ENCODE assay signal across 26 cellular contexts in the genomic region with DNA sequence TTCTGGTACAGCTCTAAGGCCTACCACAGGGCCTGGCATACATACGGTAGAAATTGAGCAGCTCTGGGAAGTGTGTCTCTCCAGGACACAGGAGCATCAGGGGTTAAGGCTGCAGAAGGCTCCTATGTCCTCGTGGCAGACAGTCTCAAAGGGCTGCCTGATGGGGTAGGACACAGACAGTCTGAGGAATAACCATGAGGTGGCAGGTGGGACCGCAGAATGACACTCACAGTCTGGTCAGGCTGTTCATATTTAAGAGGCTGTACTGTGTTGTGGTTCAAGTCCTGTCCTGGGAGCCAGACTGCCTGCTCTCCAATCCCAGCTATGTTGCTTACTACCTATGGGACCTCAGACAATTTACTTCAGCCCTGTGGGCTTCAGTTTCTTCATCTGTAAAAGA.
"Had no signal": no experiment of that assay in that cellular context is flagged by ENCODE, and none has a peak within 500 bp of the region (broad histone marks: within the 10 kb centered on the region; RNA-seq: fewer than 3 reads in every experiment).

No MANE protein-coding gene starts in this region.

- H3K9me3 ChIP-seq: ovary, right lobe of liver, testis, transverse colon had no signal

- H3K4me1 ChIP-seq: foreskin keratinocyte, heart right ventricle, lower lobe of right lung, right lobe of liver, testis, transverse colon had no signal

- H3K27me3 ChIP-seq: brain microvascular endothelial cell, foreskin keratinocyte, ovary, right lobe of liver, testis, transverse colon had no signal

- H3K4me3 ChIP-seq: heart right ventricle, lower lobe of right lung, mucosa of descending colon, ovary, right lobe of liver, testis, transverse colon had no signal

- FAIRE-seq: astrocyte, endothelial cell of umbilical vein had no signal

- H3K36me3 Mint-ChIP-seq: activated CD4-positive, alpha-beta memory T cell treated with anti-CD3 and anti-CD28 coated beads for 36 hours; activated naive CD4-positive, alpha-beta T cell treated with anti-CD3 and anti-CD28 coated beads, Interleukin-2, amount 10 ng/mL, durations not matched to agents 7 days and 5 days; activated naive CD8-positive, alpha-beta T cell treated with anti-CD3 and anti-CD28 coated beads, Interleukin-2, amount 10 ng/mL, durations not matched to agents 7 days and 5 days had no signal

- DNase-seq: activated CD4-positive, alpha-beta memory T cell treated with anti-CD3 and anti-CD28 coated beads for 36 hours; activated CD4-positive, alpha-beta T cell treated with anti-CD3 and anti-CD28 coated beads for 4 hours; activated CD8-positive, alpha-beta memory T cell treated with anti-CD3 and anti-CD28 coated beads, Interleukin-2, amount 50 U/mL, for 4 hours; activated effector memory CD4-positive, alpha-beta T cell treated with anti-CD3 and anti-CD28 coated beads, Interleukin-2, amount 50 U/mL, for 16 hours; activated naive CD4-positive, alpha-beta T cell treated with anti-CD3 and anti-CD28 coated beads, Interleukin-2, amount 10 ng/mL, durations not matched to agents 7 days and 5 days; activated naive CD8-positive, alpha-beta T cell treated with anti-CD3 and anti-CD28 coated beads, Interleukin-2, amount 10 ng/mL, durations not matched to agents 7 days and 5 days; activated T-cell treated with anti-CD3 and anti-CD28 coated beads, Interleukin-2, amount 50 U/mL, for 1 hour; brain microvascular endothelial cell; cortex of kidney; foreskin keratinocyte; heart right ventricle; kidney glomerular epithelial cell; lower lobe of right lung; mucosa of descending colon; ovary; right lobe of liver; stimulated activated CD4-positive, alpha-beta T cell treated with anti-CD3 and anti-CD28 coated beads, Interleukin-4, amount 100 ng/mL, for 1 hour; stimulated activated naive CD8-positive, alpha-beta T cell treated with anti-CD3 and anti-CD28 coated beads, Interleukin-15, Interleukin-2, amounts not matched to agents 100 U/mL and 50 U/mL, for 24 hours; testis; transverse colon had no signal

- H3K27me3 Mint-ChIP-seq: activated CD4-positive, alpha-beta memory T cell treated with anti-CD3 and anti-CD28 coated beads for 36 hours; activated naive CD4-positive, alpha-beta T cell treated with anti-CD3 and anti-CD28 coated beads, Interleukin-2, amount 10 ng/mL, durations not matched to agents 7 days and 5 days; activated naive CD8-positive, alpha-beta T cell treated with anti-CD3 and anti-CD28 coated beads, Interleukin-2, amount 10 ng/mL, durations not matched to agents 7 days and 5 days; progenitor cell of endocrine pancreas had no signal

- H3K27ac Mint-ChIP-seq: activated CD4-positive, alpha-beta memory T cell treated with anti-CD3 and anti-CD28 coated beads for 36 hours; activated naive CD4-positive, alpha-beta T cell treated with anti-CD3 and anti-CD28 coated beads, Interleukin-2, amount 10 ng/mL, durations not matched to agents 7 days and 5 days; activated naive CD8-positive, alpha-beta T cell treated with anti-CD3 and anti-CD28 coated beads, Interleukin-2, amount 10 ng/mL, durations not matched to agents 7 days and 5 days; activated T-helper 1 cell treated with anti-CD3 and anti-CD28 coated beads, Interleukin-12 subunit alpha, Interleukin-12 subunit beta, Interleukin-2, Interleukin-4 antibody, amounts not matched to agents 30 ng/mL and 10 ng/mL and 1 ng/mL, durations not matched to agents 14 hours and 24 hours and 36 hours; nephron; progenitor cell of endocrine pancreas had no signal

- H3K27ac ChIP-seq: brain microvascular endothelial cell, foreskin keratinocyte, heart right ventricle, lower lobe of right lung, ovary, right lobe of liver, testis, transverse colon had no signal

- H3K4me1 Mint-ChIP-seq: activated naive CD4-positive, alpha-beta T cell treated with anti-CD3 and anti-CD28 coated beads, Interleukin-2, amount 10 ng/mL, durations not matched to agents 7 days and 5 days; activated naive CD8-positive, alpha-beta T cell treated with anti-CD3 and anti-CD28 coated beads, Interleukin-2, amount 10 ng/mL, durations not matched to agents 7 days and 5 days; nephron had no signal

- ATAC-seq: foreskin keratinocyte; heart right ventricle; left lobe of liver; mucosa of descending colon; right lobe of liver; stimulated activated naive CD8-positive, alpha-beta T cell treated with anti-CD3 and anti-CD28 coated beads, Interleukin-15, Interleukin-2, amounts not matched to agents 100 U/mL and 50 U/mL, for 24 hours had no signal

- H3K4me3 Mint-ChIP-seq: activated CD4-positive, alpha-beta memory T cell treated with anti-CD3 and anti-CD28 coated beads for 36 hours; activated naive CD4-positive, alpha-beta T cell treated with anti-CD3 and anti-CD28 coated beads, Interleukin-2, amount 10 ng/mL, durations not matched to agents 7 days and 5 days; activated naive CD8-positive, alpha-beta T cell treated with anti-CD3 and anti-CD28 coated beads, Interleukin-2, amount 10 ng/mL, durations not matched to agents 7 days and 5 days; activated T-helper 1 cell treated with anti-CD3 and anti-CD28 coated beads, Interleukin-12 subunit alpha, Interleukin-12 subunit beta, Interleukin-2, Interleukin-4 antibody, amounts not matched to agents 30 ng/mL and 10 ng/mL and 1 ng/mL, durations not matched to agents 14 hours and 24 hours and 36 hours; nephron had no signal

- H3K36me3 ChIP-seq: brain microvascular endothelial cell, heart right ventricle, lower lobe of right lung, ovary, right lobe of liver, transverse colon had no signal
